ENCODE assay signal across 1 cellular context in genomic region chr3:185253645-185254410, GRCh38.
A peak's percentile ranks its signal among the peaks of the same experiment; 100 is the strongest.
TF ChIP-seq lines count a peak whose summit lies in the region.

Gene EHHADH, minus strand, starts transcription at chr3:185254049. Its CDS starts 27 bp downstream, at chr3:185254022.

TF ChIP-seq in GM12878, 131 proteins besides CTCF, POLR2A, EP300 and RAD21 (continued from another document):
- TF ChIP-seq, protein P1, sequence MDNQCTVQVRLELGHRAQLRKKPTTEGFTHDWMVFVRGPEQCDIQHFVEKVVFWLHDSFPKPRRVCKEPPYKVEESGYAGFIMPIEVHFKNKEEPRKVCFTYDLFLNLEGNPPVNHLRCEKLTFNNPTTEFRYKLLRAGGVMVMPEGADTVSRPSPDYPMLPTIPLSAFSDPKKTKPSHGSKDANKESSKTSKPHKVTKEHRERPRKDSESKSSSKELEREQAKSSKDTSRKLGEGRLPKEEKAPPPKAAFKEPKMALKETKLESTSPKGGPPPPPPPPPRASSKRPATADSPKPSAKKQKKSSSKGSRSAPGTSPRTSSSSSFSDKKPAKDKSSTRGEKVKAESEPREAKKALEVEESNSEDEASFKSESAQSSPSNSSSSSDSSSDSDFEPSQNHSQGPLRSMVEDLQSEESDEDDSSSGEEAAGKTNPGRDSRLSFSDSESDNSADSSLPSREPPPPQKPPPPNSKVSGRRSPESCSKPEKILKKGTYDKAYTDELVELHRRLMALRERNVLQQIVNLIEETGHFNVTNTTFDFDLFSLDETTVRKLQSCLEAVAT (IDR thresholded peaks at IDR 0.05), result peak; percentile 77; the same call in 1 of the 2 replicates
- peak; percentile 59; the same call in 1 of the 2 replicates for TF ChIP-seq TAF1 (IDR thresholded peaks at IDR 0.05; ENCODE audit: borderline replicate concordance, low read depth, low read length)
- peak; percentile 53; the same call in 1 of the 2 replicates for TF ChIP-seq PML (IDR thresholded peaks at IDR 0.05; ENCODE audit: low read length)
- 0 out of 2 replicates have a peak, but pooled peaks have one; percentile 31 for TF ChIP-seq CBFB (IDR thresholded peaks at IDR 0.05; ENCODE audit: low read depth)
